In genomic region chr1:157147906-157148717, GRCh38 we compare ENCODE assay signal across 1 cellular context.
TF ChIP-seq lines count a peak whose summit lies in the region.

No MANE protein-coding gene starts in this region.

TF ChIP-seq in K562, 482 proteins besides CTCF, POLR2A, EP300 and RAD21 (continued from another document):
- TF ChIP-seq NR4A1 (CRISPR knock-in tag; IDR thresholded peaks at IDR 0.05) (no peak), NR4A1 (tag; IDR thresholded peaks at IDR 0.05) (peak; percentile 52; the same call in 1 of the 2 replicates), USF2 (CRISPR knock-in tag; IDR thresholded peaks at IDR 0.05) (no peak), CEBPG (CRISPR knock-in tag; IDR thresholded peaks at IDR 0.05) (no peak), CEBPG (tag; conservative IDR thresholded peaks at IDR 0.05 in 1 of 2, IDR thresholded peaks at IDR 0.05 in 1 of 2) (no peak), CBFA2T3 (IDR thresholded peaks at IDR 0.05) (0 out of 2 replicates have a peak, but pooled peaks have one; percentile 9), NFRKB (IDR thresholded peaks at IDR 0.05; ENCODE audit: low read depth) (peak; percentile 62; the same call in 1 of the 2 replicates), GABPA (tag; conservative IDR thresholded peaks at IDR 0.05; ENCODE audit: low read depth) (0 out of 2 replicates have a peak, but pooled peaks have one; percentile 31), JUND (IDR thresholded peaks at IDR 0.05; ENCODE audit: borderline replicate concordance, low read depth, low read length) (peak; percentile 71; the same call in 1 of the 2 replicates), JUND (tag; IDR thresholded peaks at IDR 0.05; ENCODE audit: borderline replicate concordance, low read depth, low read length) (peak; percentile 76; the same call in 2 of the 3 replicates), SPI1 (IDR thresholded peaks at IDR 0.05; ENCODE audit: borderline replicate concordance, low read depth, low read length) (peak; percentile 73), ATF1 (CRISPR knock-in tag; IDR thresholded peaks at IDR 0.05) (no peak), ATF1 (tag; IDR thresholded peaks at IDR 0.05) (0 out of 2 replicates have a peak, but pooled peaks have one; percentile 28), CREB1 (IDR thresholded peaks at IDR 0.05) (no peak), CREB1 (CRISPR knock-in tag; IDR thresholded peaks at IDR 0.05) (no peak), FOXK2 (conservative IDR thresholded peaks at IDR 0.05 in 1 of 2, IDR thresholded peaks at IDR 0.05 in 1 of 2; ENCODE audit: low read depth in 2 of 2) (peak; percentile 56 to 69), NFIX (CRISPR knock-in tag; IDR thresholded peaks at IDR 0.05; ENCODE audit: low read depth) (no peak), GTF2A2 (tag; IDR thresholded peaks at IDR 0.05) (no peak), ZNF639 (CRISPR knock-in tag; conservative IDR thresholded peaks at IDR 0.05 in 1 of 2, IDR thresholded peaks at IDR 0.05 in 1 of 2) (peak in 1 of 2 experiments; percentile 65; a peak in 2 of 4 replicates), ZFX (CRISPR knock-in tag; IDR thresholded peaks at IDR 0.05) (peak; percentile 56), ATF3 (IDR thresholded peaks at IDR 0.05) (peak; percentile 86), ATF3 (CRISPR knock-in tag; conservative IDR thresholded peaks at IDR 0.05) (no peak), NCOA6 (IDR thresholded peaks at IDR 0.05) (0 out of 2 replicates have a peak, but pooled peaks have one; percentile 25), MEIS2 (IDR thresholded peaks at IDR 0.05; ENCODE audit: partially characterized antibody) (no peak), ELF1 (tag; IDR thresholded peaks at IDR 0.05) (peak; percentile 31; the same call in 1 of the 2 replicates), ZNF592 (IDR thresholded peaks at IDR 0.05) (peak; percentile 54), ZNF395 (CRISPR knock-in tag; IDR thresholded peaks at IDR 0.05) (peak; percentile 87), C11orf30 (IDR thresholded peaks at IDR 0.05; ENCODE audit: low read depth) (peak; percentile 82), BACH1 (tag; IDR thresholded peaks at IDR 0.05) (peak; percentile 67), ZZZ3 (IDR thresholded peaks at IDR 0.05) (no peak), STAT5B (CRISPR knock-in tag; IDR thresholded peaks at IDR 0.05) (no peak)
TF ChIP-seq in K562: peak in this region for 40.
